ENCODE assay signal across 18 cellular contexts in the genomic region with DNA sequence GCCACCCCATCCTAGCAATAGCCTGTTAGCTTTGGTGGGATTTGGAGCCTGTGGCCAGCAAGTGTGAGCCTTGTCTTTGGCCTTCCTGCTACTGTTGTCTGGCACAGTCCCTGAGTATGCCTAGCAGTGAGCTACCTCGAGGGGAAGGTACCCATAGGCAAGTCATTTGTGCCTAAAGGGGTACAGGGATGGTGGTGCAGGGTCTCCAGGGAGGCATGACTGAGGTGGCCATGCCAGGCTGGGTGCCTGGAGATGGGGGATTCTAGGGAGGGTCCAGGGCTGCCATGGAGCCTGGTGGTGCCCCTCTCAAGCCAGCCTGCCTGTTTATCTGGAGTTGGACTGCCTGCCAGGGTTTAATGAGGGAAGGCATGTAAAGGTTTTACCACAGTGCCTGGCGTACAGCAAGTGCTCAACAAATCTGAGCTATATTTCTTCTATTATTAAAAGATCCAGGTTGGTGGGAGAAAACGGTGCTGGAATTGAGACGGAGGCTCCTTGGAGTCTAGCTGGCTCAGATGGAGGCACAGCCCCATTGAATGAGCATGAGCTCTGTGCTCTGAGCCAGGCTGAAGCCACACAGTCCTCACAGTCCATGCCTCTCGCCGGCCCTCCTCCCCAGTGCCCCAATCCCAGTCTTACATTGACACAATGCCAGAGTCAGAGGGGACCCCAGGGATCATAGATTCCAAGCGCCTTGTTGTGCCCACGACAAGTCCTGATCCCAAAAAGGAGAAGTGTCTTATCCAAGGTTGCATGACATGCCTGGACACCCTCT.
DNase-seq lines count a peak whose midpoint lies in the region; ATAC-seq and TF ChIP-seq lines count a peak whose summit lies in the region.
"Had no signal": no experiment of that assay in that cellular context is flagged by ENCODE, and none has a peak within 500 bp of the region (broad histone marks: within the 10 kb centered on the region; RNA-seq: fewer than 3 reads in every experiment).

No MANE protein-coding gene starts in this region.

- no peaks in the 10 kb centered on the region for H3K27me3 ChIP-seq in dorsolateral prefrontal cortex
- H3K27me3 ChIP-seq in testis = no peaks in the 10 kb centered on the region
- H3K27me3 ChIP-seq in Caco-2 (replicated peaks; ENCODE audit: control insufficient read depth, insufficient read depth, low read length) = no peaks in the 10 kb centered on the region

- H3K9me3 ChIP-seq in testis (no peaks in the 10 kb centered on the region), Caco-2 (no peaks in the 10 kb centered on the region)

- intact Hi-C loops in dorsolateral prefrontal cortex (cut with DNase I) (loop anchor here (5.0 kb wide), 3 partner anchors 38 to 98 kb away; a partner anchor contains a TSS), testis (cut with DNase I; ENCODE audit: low total_unique reads) (no loop called here), Caco-2 (cut with micrococcal nuclease; ENCODE audit: unreplicated experiment) (no loop called here)

- POLR2A ChIA-PET in Caco-2 (lab: Charles Lee) = no interaction called here

- TF ChIP-seq CTCF in dorsolateral prefrontal cortex (IDR thresholded peaks at IDR 0.05 in 54 of 56, conservative IDR thresholded peaks at IDR 0.05 in 2 of 56; ENCODE audit: low read depth in 1 of 56, partially characterized antibody in 56 of 56) (no peak), neural crest cell (conservative IDR thresholded peaks at IDR 0.05) (no peak), testis (IDR thresholded peaks at IDR 0.05) (no peak), Caco-2 (IDR thresholded peaks at IDR 0.05; ENCODE audit: insufficient read depth in 1 of 2, low read depth in 1 of 2, low read length in 1 of 2, severe bottlenecking in 1 of 2, unreplicated experiment in 1 of 2) (no peak)

- peak; percentile 33 for DNase-seq in activated effector memory CD4-positive, alpha-beta T cell treated with anti-CD3 and anti-CD28 coated beads, Interleukin-2, amount 50 U/mL, for 16 hours
- DNase-seq in activated effector memory CD4-positive, alpha-beta T cell treated with Interleukin-2 at 50 U/mL for 16 hours = no peak
- peak in 6 of 10 donors; percentile 3 to 43 (median 29) for DNase-seq in dorsolateral prefrontal cortex
- DNase-seq in neural crest cell (ENCODE audit: low read depth, low spot score) = no peak
- no peak for DNase-seq in testis
- DNase-seq in iPS-NIHi7 (ENCODE audit: extremely low spot score) = no peak
- DNase-seq in Caco-2 = no peak
- DNase-seq: 8988T, GDM1, HCEC 1CT, NCI-H1105 treated with DMSO at 0.1 percent for 48 hours, NCI-H1694 treated with DMSO at 0.1 percent for 48 hours, NCI-H524, NCI-H82, OCI-M1, SHP77 treated with DMSO at 0.1 percent for 48 hours had no signal

- H3K4me3 ChIP-seq in dorsolateral prefrontal cortex = no peak overlapping the region
- no peak overlapping the region for H3K4me3 ChIP-seq in testis
- no peak overlapping the region for H3K4me3 ChIP-seq in Caco-2 (ENCODE audit: low read depth, low read length)
- H3K4me3 ChIP-seq: K562 had no signal

- H3K27me3 Mint-ChIP-seq in neural crest cell (ENCODE audit: low read depth) (no peaks in the 10 kb centered on the region), Caco-2 (ENCODE audit: insufficient read depth, unreplicated experiment) (no peaks in the 10 kb centered on the region)

- peak overlapping the region; percentile 39 for H3K4me3 Mint-ChIP-seq in neural crest cell
- H3K4me3 Mint-ChIP-seq in Caco-2 (ENCODE audit: unreplicated experiment) = no peak overlapping the region

- H3K9me3 Mint-ChIP-seq in neural crest cell (no peaks in the 10 kb centered on the region), Caco-2 (ENCODE audit: unreplicated experiment) (no peaks in the 10 kb centered on the region)

- H3K36me3 Mint-ChIP-seq in neural crest cell (ENCODE audit: low read depth) (no peaks in the 10 kb centered on the region), Caco-2 (ENCODE audit: insufficient read depth, unreplicated experiment) (no peaks in the 10 kb centered on the region)

- H3K4me1 ChIP-seq in testis (peaks cover 17% of the 10 kb centered on the region), Caco-2 (no peaks in the 10 kb centered on the region)

- TF ChIP-seq POLR2A in testis (IDR thresholded peaks at IDR 0.05) = no peak

- CTCF ChIA-PET in Caco-2 (lab: Charles Lee) = no interaction called here

- 95 to 96% methylated on average over 8 of the region's 8 CpGs for WGBS in testis, 2 donors

- H3K36me3 ChIP-seq in testis (ENCODE audit: low read depth, missing control alignments) (no peaks in the 10 kb centered on the region), Caco-2 (ENCODE audit: control insufficient read depth, insufficient read depth, low read length) (no peaks in the 10 kb centered on the region)

- peak overlapping the region; percentile 94 for H3K27ac Mint-ChIP-seq in neural crest cell (ENCODE audit: unreplicated experiment)
- no peak overlapping the region for H3K27ac Mint-ChIP-seq in Caco-2 (ENCODE audit: unreplicated experiment)

- no TSS peak for BruUV-seq in Caco-2 (replicated peaks; lab: Mats Ljungman, UMichigan)

- no peak for ATAC-seq in GM21367 (IDR thresholded peaks at IDR 0.05; ENCODE audit: unreplicated experiment)
- ATAC-seq: K562 had no signal

- H3K27ac ChIP-seq in dorsolateral prefrontal cortex (peak overlapping the region in 58 of 59 donors; percentile 46 to 98 (median 92)), testis (peak overlapping the region; percentile 25 to 32)

- H3K4me1 Mint-ChIP-seq in neural crest cell = peaks cover 62% of the 10 kb centered on the region
- H3K4me1 Mint-ChIP-seq in Caco-2 (ENCODE audit: low read depth, unreplicated experiment) = no peaks in the 10 kb centered on the region

Comparison
In these comparisons a context has a peak if more than half of its experiments do, and no peak if none do; other contexts are left out.
1. DNase-seq: peak in activated effector memory CD4-positive, alpha-beta T cell treated with anti-CD3 and anti-CD28 coated beads, Interleukin-2, amount 50 U/mL, for 16 hours (single experiment) and dorsolateral prefrontal cortex (6 of 10); none in activated effector memory CD4-positive, alpha-beta T cell treated with Interleukin-2 at 50 U/mL for 16 hours (single experiment), neural crest cell (single experiment), testis (single experiment), iPS-NIHi7 (single experiment) and Caco-2 (0 of 2).
2. intact Hi-C loops: an anchor here in dorsolateral prefrontal cortex (5.0 kb wide); none called in testis and Caco-2.